Comparison of ENCODE assay signal across 9 cellular contexts in the genomic region with DNA sequence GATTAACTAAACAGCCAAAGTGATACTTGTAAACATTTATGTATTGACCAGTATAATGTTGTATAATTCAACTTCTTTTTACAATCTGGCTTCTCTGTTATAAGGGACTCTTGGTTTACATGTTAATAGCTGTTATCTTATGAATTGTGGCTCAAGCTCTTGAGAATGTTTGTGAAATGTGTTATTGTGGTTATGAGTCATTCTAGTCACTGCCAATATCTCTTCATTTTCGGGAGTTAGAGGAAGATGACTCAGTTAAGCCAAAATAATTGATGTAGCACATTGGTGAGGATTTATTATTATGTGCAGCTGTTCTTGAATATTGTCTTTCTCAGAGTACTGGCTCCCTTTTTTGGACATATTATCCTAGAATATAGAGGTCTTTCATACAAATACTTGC.
A peak's percentile ranks its signal among the peaks of the same experiment; 100 is the strongest.
DNase-seq lines count a peak whose midpoint lies in the region; FAIRE-seq and TF ChIP-seq lines count a peak whose summit lies in the region.
"Had no signal": no experiment of that assay in that cellular context is flagged by ENCODE, and none has a peak within 500 bp of the region (broad histone marks: within the 10 kb centered on the region; RNA-seq: fewer than 3 reads in every experiment).

No MANE protein-coding gene starts in this region.

- no peaks in the 10 kb centered on the region for H4K20me1 ChIP-seq in GM23248 (ENCODE audit: insufficient read depth)

- H2AK5ac ChIP-seq in neuronal stem cell (ENCODE audit: low read depth, low read length) = no peak overlapping the region

- no peak for TF ChIP-seq POLR2A in GM12892 (IDR thresholded peaks at IDR 0.05; ENCODE audit: low read depth, low read length)

- no peak overlapping the region for H3K23ac ChIP-seq in neuronal stem cell (ENCODE audit: low read depth, low read length, poor library complexity)

- no peak overlapping the region for H3K4ac ChIP-seq in neuronal stem cell (ENCODE audit: low read length)

- H2AFZ ChIP-seq in GM23248 (no peak overlapping the region), neuronal stem cell (ENCODE audit: low read length) (no peak overlapping the region)

- H3K14ac ChIP-seq in neuronal stem cell (ENCODE audit: low read length) = no peak overlapping the region

- H3K4me3 ChIP-seq in GM23248 (peak overlapping the region; percentile 33; the same call in 1 of the 2 replicates), neuronal stem cell (ENCODE audit: low read length in 2 of 2) (no peak overlapping the region)

- H3K79me1 ChIP-seq in neuronal stem cell (ENCODE audit: low read depth, low read length) = no peaks in the 10 kb centered on the region

- H3K36me3 ChIP-seq in GM23248 (ENCODE audit: low read depth) = no peaks in the 10 kb centered on the region
- no peaks in the 10 kb centered on the region for H3K36me3 ChIP-seq in neuronal stem cell (replicated peaks in 1 of 2; ENCODE audit: control insufficient read depth in 2 of 2, insufficient read depth in 2 of 2, low read length in 2 of 2)

- 0 to 3% methylated on average over 1 of the region's 1 CpG for WGBS in GM23248 (ENCODE audit: low coverage in 1 of 2, low lambda C conversion rate in 2 of 2, missing lambda C conversion rate in 2 of 2), 2 experiments
- WGBS in neuronal stem cell (ENCODE audit: extremely low coverage in 2 of 2, insufficient read length in 2 of 2, insufficient replicate concordance in 1 of 2), 2 donors = no CpG with 5 or more reads among the region's 1 CpG

- FAIRE-seq in GM12892 (lab: Jason Lieb, UNC) = peak; percentile 89
- FAIRE-seq: islet of Langerhans had no signal

- no peak overlapping the region for H2BK12ac ChIP-seq in neuronal stem cell (ENCODE audit: low read length)

- H3K9me2 ChIP-seq in GM23248 (ENCODE audit: insufficient read depth) = no peaks in the 10 kb centered on the region

- no peaks in the 10 kb centered on the region for H3K79me2 ChIP-seq in GM23248 (ENCODE audit: insufficient read depth)

- no peak overlapping the region for H2BK5ac ChIP-seq in neuronal stem cell (ENCODE audit: low read length)

- no peak for DNase-seq in GM12892 (ENCODE audit: insufficient read length)
- peak; percentile 92 for DNase-seq in GM23248
- DNase-seq in Kasumi-1 (lab: John Stamatoyannopoulos, UW) = peak; percentile 88 to 91
- peak; percentile 70 for DNase-seq in epithelial cell of prostate (ENCODE audit: low read depth, low spot score)
- DNase-seq in GOT3 (lab: John Stamatoyannopoulos, UW) = no peak
- no peak for DNase-seq in neuronal stem cell (ENCODE audit: low spot score)
- no peak for DNase-seq in cerebellar nuclear complex (lab: John Stamatoyannopoulos, UW)
- DNase-seq in NCI-H1417 (lab: John Stamatoyannopoulos, UW) = no peak

- H3F3A ChIP-seq in GM23248 (ENCODE audit: insufficient read depth) = peaks cover 4% of the 10 kb centered on the region; the same call in 1 of the 2 replicates

- peaks cover 31% of the 10 kb centered on the region for H3K4me1 ChIP-seq in GM23248 (ENCODE audit: insufficient read depth)
- no peaks in the 10 kb centered on the region for H3K4me1 ChIP-seq in neuronal stem cell (ENCODE audit: control insufficient read depth in 2 of 2, insufficient read depth in 1 of 2, low read depth in 1 of 2, low read length in 2 of 2)

- H3K27me3 ChIP-seq in GM23248 (replicated peaks; ENCODE audit: insufficient read depth) = peaks cover 8% of the 10 kb centered on the region
- H3K27me3 ChIP-seq in neuronal stem cell (ENCODE audit: control insufficient read depth in 3 of 3, insufficient read depth in 3 of 3, low read depth in 1 of 3, low read length in 3 of 3) = no peaks in the 10 kb centered on the region

- H3K9ac ChIP-seq in GM23248 (no peak overlapping the region), neuronal stem cell (ENCODE audit: low read depth, low read length, poor library complexity) (no peak overlapping the region)

- H4K91ac ChIP-seq in neuronal stem cell (ENCODE audit: low read depth, low read length, poor library complexity) = no peak overlapping the region

- no peak overlapping the region for H2BK120ac ChIP-seq in neuronal stem cell (ENCODE audit: low read depth, low read length)

- H3K4me2 ChIP-seq in GM23248 (ENCODE audit: unreplicated experiment) (peak overlapping the region; percentile 66), neuronal stem cell (ENCODE audit: insufficient read depth, low read length, poor library complexity, severe bottlenecking) (no peak overlapping the region)

- H3K27ac ChIP-seq in GM23248 (no peak overlapping the region), epithelial cell of prostate (no peak overlapping the region), neuronal stem cell (replicated peaks; ENCODE audit: low read length) (no peak overlapping the region)

- no peak overlapping the region for H2BK15ac ChIP-seq in neuronal stem cell (ENCODE audit: low read length)

- H3K9me3 ChIP-seq in GM23248 (ENCODE audit: low read depth) = no peaks in the 10 kb centered on the region
- H3K9me3 ChIP-seq in neuronal stem cell (replicated peaks in 1 of 2; ENCODE audit: control insufficient read depth in 2 of 2, insufficient read depth in 1 of 2, low read depth in 1 of 2, low read length in 2 of 2) = no peaks in the 10 kb centered on the region

- H4K8ac ChIP-seq in neuronal stem cell (ENCODE audit: low read depth, low read length) = no peak overlapping the region

- in situ Hi-C loops in GM23248 (cut with MboI) = no loop called here

- H3K18ac ChIP-seq in neuronal stem cell (ENCODE audit: low read length) = no peak overlapping the region

Comparison
In these comparisons a context has a peak if more than half of its experiments do, and no peak if none do; other contexts are left out.
1. DNase-seq: peak in GM23248 (single experiment), Kasumi-1 (2 of 2) and epithelial cell of prostate (single experiment); none in GM12892 (single experiment), GOT3 (single experiment), neuronal stem cell (single experiment), cerebellar nuclear complex (0 of 2) and NCI-H1417 (0 of 3).